ENCODE assay signal across 10 cellular contexts in the genomic region with DNA sequence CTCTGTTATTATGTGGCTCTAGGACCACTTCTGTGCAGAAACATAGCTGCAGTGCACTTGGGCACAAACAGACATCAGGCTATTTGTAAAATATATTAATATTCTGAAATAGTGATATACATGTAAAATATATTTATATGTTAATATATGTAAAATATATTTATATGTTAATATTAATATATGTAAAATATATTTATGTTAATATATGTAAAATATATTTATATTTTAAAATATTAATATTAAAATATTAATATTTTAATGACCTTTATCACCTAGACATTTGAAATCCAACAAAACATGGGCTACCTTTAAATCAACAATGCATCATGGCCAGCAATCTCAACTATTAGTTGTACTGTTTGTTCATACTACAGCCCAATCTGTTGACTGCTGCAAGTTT.
"Had no signal": no experiment of that assay in that cellular context is flagged by ENCODE, and none has a peak within 500 bp of the region (broad histone marks: within the 10 kb centered on the region; RNA-seq: fewer than 3 reads in every experiment).

No MANE protein-coding gene starts in this region.

- H3K4me1 ChIP-seq: HAP-1 had no signal

- H3K9me3 ChIP-seq: HAP-1 had no signal

- DNase-seq: GM23248, GOT3, H7, HFFc6, IMR-90, KG1 had no signal

- H3K9ac ChIP-seq: GM23248 had no signal

- H3K4me3 ChIP-seq: GM23248, HAP-1, K562 had no signal

- FAIRE-seq: HTR-8/SVneo, K562 had no signal

- H3K4me3 Mint-ChIP-seq: HFFc6 had no signal

- H3K36me3 ChIP-seq: HAP-1 had no signal

- ATAC-seq: HCT116, K562 had no signal

- H3K27ac ChIP-seq: GM23248 had no signal

- H3K27ac Mint-ChIP-seq: HFFc6 had no signal
